Comparison of ENCODE assay signal across 12 cellular contexts in the genomic region with DNA sequence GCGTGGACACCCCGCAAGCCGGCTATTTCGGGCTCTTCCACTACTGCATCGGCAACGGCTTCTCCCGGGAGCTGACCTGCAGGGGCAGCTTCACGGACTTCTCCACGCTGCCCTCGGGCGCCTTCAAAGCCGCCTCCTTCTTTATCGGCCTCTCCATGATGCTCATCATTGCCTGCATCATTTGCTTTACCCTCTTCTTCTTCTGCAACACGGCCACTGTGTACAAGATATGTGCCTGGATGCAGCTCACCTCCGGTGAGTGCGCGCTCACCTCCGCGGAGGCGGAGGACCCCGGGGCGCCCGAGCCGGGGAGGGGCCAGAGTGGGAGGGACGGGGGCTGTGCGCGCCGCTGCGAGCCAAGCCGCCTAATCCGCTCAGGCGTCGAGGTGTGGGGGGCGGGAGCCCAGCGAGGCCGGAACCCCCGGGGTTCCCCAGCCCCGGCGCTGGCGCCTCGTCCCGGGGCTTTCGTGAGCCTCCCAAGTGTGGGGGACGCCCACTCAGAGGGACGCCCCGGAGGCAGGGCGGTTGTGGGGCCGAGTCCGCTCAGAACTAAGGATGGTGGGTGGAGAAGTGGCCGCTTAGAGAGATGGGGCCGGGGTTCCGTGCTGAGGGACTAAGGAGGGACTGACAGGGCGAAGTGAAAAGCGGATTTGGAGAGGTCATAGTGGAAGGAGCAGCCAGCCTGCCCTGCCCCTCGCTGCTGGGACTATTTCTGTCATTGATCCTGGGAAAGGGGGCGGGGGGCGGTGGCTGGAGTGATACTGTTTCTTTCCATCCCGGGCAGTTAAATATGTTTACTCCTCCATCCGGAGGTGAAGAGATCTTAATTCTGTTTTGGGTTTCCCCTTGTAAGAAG. TPM values are rescaled to one million over a fixed set of nuclear protein-coding genes. Genes with fewer than 3 reads are reported as not detected.
DNase-seq lines count a peak whose midpoint lies in the region; ATAC-seq lines count a peak whose summit lies in the region.
"Had no signal": no experiment of that assay in that cellular context is flagged by ENCODE, and none has a peak within 500 bp of the region (broad histone marks: within the 10 kb centered on the region; RNA-seq: fewer than 3 reads in every experiment).

No MANE protein-coding gene starts in this region.

- no peaks in the 10 kb centered on the region for H3K9me3 Mint-ChIP-seq in activated CD4-positive, alpha-beta T cell treated with anti-CD3 and anti-CD28 coated beads, Interleukin-2, amount 10 ng/mL, durations not matched to agents 24 days and 14 days
- no peaks in the 10 kb centered on the region for H3K9me3 Mint-ChIP-seq in T-cell
- H3K9me3 Mint-ChIP-seq: stimulated activated naive CD8-positive, alpha-beta T cell treated with anti-CD3 and anti-CD28 coated beads, Interleukin-15, Interleukin-2, amounts not matched to agents 100 ng/mL and 50 ng/mL, for 24 hours had no signal

- ATAC-seq in T-cell (replicated peaks in 1 of 4) (peak in 1 of 4 experiments; percentile 15), GM18873 (IDR thresholded peaks at IDR 0.05; ENCODE audit: low FRiP score, unreplicated experiment) (no peak), GM19351 (IDR thresholded peaks at IDR 0.05; ENCODE audit: unreplicated experiment) (no peak)

- CTCF ChIA-PET in T-cell (lab: Charles Lee), result no interaction called here

- no peaks in the 10 kb centered on the region for H3K9me3 ChIP-seq in iPS-18a (ENCODE audit: control insufficient read depth, low read depth, low read length)
- no peaks in the 10 kb centered on the region for H3K9me3 ChIP-seq in stomach smooth muscle (ENCODE audit: control insufficient read depth in 2 of 2, low read length in 2 of 2)
- H3K9me3 ChIP-seq: pancreas had no signal

- H3K36me3 ChIP-seq in iPS-18a (ENCODE audit: control insufficient read depth, low read depth, low read length) (no peaks in the 10 kb centered on the region), stomach smooth muscle (ENCODE audit: control insufficient read depth in 2 of 2, insufficient read depth in 2 of 2, low read length in 2 of 2) (no peaks in the 10 kb centered on the region)
- H3K36me3 ChIP-seq: pancreas had no signal

- peaks cover 11% of the 10 kb centered on the region for H3K4me1 Mint-ChIP-seq in activated CD4-positive, alpha-beta T cell treated with anti-CD3 and anti-CD28 coated beads, Interleukin-2, amount 10 ng/mL, durations not matched to agents 24 days and 14 days
- peaks cover 10 to 15% (median 10%) of the 10 kb centered on the region in 3 donors for H3K4me1 Mint-ChIP-seq in T-cell

- no peak overlapping the region for H3K27ac Mint-ChIP-seq in activated CD4-positive, alpha-beta T cell treated with anti-CD3 and anti-CD28 coated beads, Interleukin-2, amount 10 ng/mL, durations not matched to agents 24 days and 14 days
- no peak overlapping the region for H3K27ac Mint-ChIP-seq in T-cell
- H3K27ac Mint-ChIP-seq: stimulated activated naive CD8-positive, alpha-beta T cell treated with anti-CD3 and anti-CD28 coated beads, Interleukin-15, Interleukin-2, amounts not matched to agents 100 ng/mL and 50 ng/mL, for 24 hours had no signal

- peak overlapping the region; percentile 42 for H3K4me3 Mint-ChIP-seq in activated CD4-positive, alpha-beta T cell treated with anti-CD3 and anti-CD28 coated beads, Interleukin-2, amount 10 ng/mL, durations not matched to agents 24 days and 14 days
- peak overlapping the region in 2 of 3 donors; percentile 19 to 49 for H3K4me3 Mint-ChIP-seq in T-cell
- H3K4me3 Mint-ChIP-seq: stimulated activated naive CD8-positive, alpha-beta T cell treated with anti-CD3 and anti-CD28 coated beads, Interleukin-15, Interleukin-2, amounts not matched to agents 100 ng/mL and 50 ng/mL, for 24 hours had no signal

- H3K9ac ChIP-seq in iPS-18a (ENCODE audit: low read length), result no peak overlapping the region
- no peak overlapping the region for H3K9ac ChIP-seq in stomach smooth muscle (ENCODE audit: low read length in 2 of 2)

- POLR2A ChIA-PET in T-cell (lab: Charles Lee), result no interaction called here

- peaks cover 63% of the 10 kb centered on the region for H3K27me3 ChIP-seq in iPS-18a (ENCODE audit: control insufficient read depth, insufficient read depth, low read length)
- H3K27me3 ChIP-seq in stomach smooth muscle (ENCODE audit: control insufficient read depth in 1 of 2, insufficient read depth in 2 of 2, low read length in 2 of 2), result peaks cover 15 to 33% of the 10 kb centered on the region in 2 donors

- no peaks in the 10 kb centered on the region for H3K36me3 Mint-ChIP-seq in activated CD4-positive, alpha-beta T cell treated with anti-CD3 and anti-CD28 coated beads, Interleukin-2, amount 10 ng/mL, durations not matched to agents 24 days and 14 days (ENCODE audit: low read depth)
- H3K36me3 Mint-ChIP-seq in T-cell, result no peaks in the 10 kb centered on the region

- H3K4me1 ChIP-seq in iPS-18a (ENCODE audit: control insufficient read depth, low read depth, low read length) (no peaks in the 10 kb centered on the region), stomach smooth muscle (ENCODE audit: control insufficient read depth, insufficient read depth, low read length) (no peaks in the 10 kb centered on the region)
- H3K4me1 ChIP-seq: pancreas had no signal

- intact Hi-C loops in activated CD4-positive, alpha-beta T cell treated with anti-CD3 and anti-CD28 coated beads, Interleukin-2, amount 10 ng/mL, durations not matched to agents 24 days and 14 days (cut with micrococcal nuclease), result no loop called here

- H3K27ac ChIP-seq in iPS-18a (ENCODE audit: low read length), result no peak overlapping the region
- no peak overlapping the region for H3K27ac ChIP-seq in stomach smooth muscle (ENCODE audit: low read length)
- H3K27ac ChIP-seq: pancreas had no signal

- no peak for DNase-seq in activated CD4-positive, alpha-beta T cell treated with anti-CD3 and anti-CD28 coated beads, Interleukin-2, amount 10 ng/mL, durations not matched to agents 24 days and 14 days
- DNase-seq in activated CD4-positive, alpha-beta T cell treated with anti-CD3 and anti-CD28 coated beads for 1 hour, result no peak
- DNase-seq in T-cell (no peak), NCI-H1930 (lab: John Stamatoyannopoulos, UW) (no peak)

- peaks cover 59% of the 10 kb centered on the region for H3K27me3 Mint-ChIP-seq in activated CD4-positive, alpha-beta T cell treated with anti-CD3 and anti-CD28 coated beads, Interleukin-2, amount 10 ng/mL, durations not matched to agents 24 days and 14 days
- peaks cover 52 to 57% of the 10 kb centered on the region in 2 donors for H3K27me3 Mint-ChIP-seq in T-cell

- H3K4me3 ChIP-seq in iPS-18a (ENCODE audit: low read length) (peak overlapping the region; percentile 77), stomach smooth muscle (ENCODE audit: low read length in 2 of 2) (peak overlapping the region; percentile 8 to 66)

RNA-seq across cellular contexts. Expression of a gene that starts 0.8 kb away (rescaled TPM):
- total RNA-seq in activated CD4-positive, alpha-beta T cell treated with anti-CD3 and anti-CD28 coated beads, Interleukin-2, amount 10 ng/mL, durations not matched to agents 24 days and 14 days, result not detected in 2 replicates
- total RNA-seq in T-cell, result not detected
- total RNA-seq: fibroblast of villous mesenchyme, pancreas, RPMI7951 had no signal
